Comparison of ENCODE assay signal across 17 cellular contexts in the genomic region with DNA sequence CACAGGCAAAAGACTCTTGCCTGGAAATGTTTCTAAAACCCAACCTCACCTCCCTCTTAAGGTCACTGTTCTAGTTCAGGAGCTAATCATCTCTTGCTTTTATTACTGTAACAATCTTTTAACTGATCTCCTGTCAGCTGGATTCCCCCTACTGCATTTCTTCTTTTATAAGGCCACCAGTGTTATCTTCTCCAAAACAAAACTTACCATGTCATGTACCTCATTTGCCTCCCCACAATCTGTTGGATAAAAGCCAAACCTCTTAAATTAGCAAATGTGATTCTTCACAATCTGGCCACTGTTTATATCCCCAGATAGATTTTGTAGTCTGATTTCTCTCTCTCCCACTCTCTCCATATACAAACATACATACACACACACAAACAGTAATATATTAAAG.
"Had no signal": no experiment of that assay in that cellular context is flagged by ENCODE, and none has a peak within 500 bp of the region (broad histone marks: within the 10 kb centered on the region; RNA-seq: fewer than 3 reads in every experiment).

No MANE protein-coding gene starts in this region.

- H2AFZ ChIP-seq: parathyroid adenoma had no signal

- ATAC-seq: activated naive CD8-positive, alpha-beta T cell treated with anti-CD3 and anti-CD28 coated beads, Interleukin-2, amount 50 U/mL, for 24 hours; foreskin keratinocyte; mucosa of descending colon had no signal

- H3K9ac ChIP-seq: parathyroid adenoma had no signal

- H3K9me3 ChIP-seq: neutrophil, suprapubic skin had no signal

- H3K27ac ChIP-seq: foreskin keratinocyte, left ventricle myocardium inferior, neutrophil, parathyroid adenoma, sigmoid colon, spleen, suprapubic skin had no signal

- H3K79me2 ChIP-seq: parathyroid adenoma had no signal

- H3K36me3 ChIP-seq: neutrophil had no signal

- DNase-seq: activated CD4-positive, alpha-beta T cell treated with anti-CD3 and anti-CD28 coated beads, Interleukin-2, amount 50 U/mL, for 4 hours; activated naive CD4-positive, alpha-beta T cell treated with anti-CD3 and anti-CD28 coated beads for 36 hours; activated naive CD8-positive, alpha-beta T cell treated with anti-CD3 and anti-CD28 coated beads, Interleukin-2, amount 50 U/mL, for 24 hours; aorta; cerebellar nuclear complex; effector CD8-positive, alpha-beta T cell; foreskin keratinocyte; glutamatergic neuron; left ventricle myocardium inferior; mucosa of descending colon; natural killer cell; sigmoid colon; spleen; trophoblast cell had no signal

- H3K27me3 ChIP-seq: foreskin keratinocyte, neutrophil, sigmoid colon, spleen, suprapubic skin had no signal

- H3K4me3 ChIP-seq: left ventricle myocardium inferior, mucosa of descending colon, sigmoid colon, spleen, suprapubic skin had no signal
